In the genomic region with DNA sequence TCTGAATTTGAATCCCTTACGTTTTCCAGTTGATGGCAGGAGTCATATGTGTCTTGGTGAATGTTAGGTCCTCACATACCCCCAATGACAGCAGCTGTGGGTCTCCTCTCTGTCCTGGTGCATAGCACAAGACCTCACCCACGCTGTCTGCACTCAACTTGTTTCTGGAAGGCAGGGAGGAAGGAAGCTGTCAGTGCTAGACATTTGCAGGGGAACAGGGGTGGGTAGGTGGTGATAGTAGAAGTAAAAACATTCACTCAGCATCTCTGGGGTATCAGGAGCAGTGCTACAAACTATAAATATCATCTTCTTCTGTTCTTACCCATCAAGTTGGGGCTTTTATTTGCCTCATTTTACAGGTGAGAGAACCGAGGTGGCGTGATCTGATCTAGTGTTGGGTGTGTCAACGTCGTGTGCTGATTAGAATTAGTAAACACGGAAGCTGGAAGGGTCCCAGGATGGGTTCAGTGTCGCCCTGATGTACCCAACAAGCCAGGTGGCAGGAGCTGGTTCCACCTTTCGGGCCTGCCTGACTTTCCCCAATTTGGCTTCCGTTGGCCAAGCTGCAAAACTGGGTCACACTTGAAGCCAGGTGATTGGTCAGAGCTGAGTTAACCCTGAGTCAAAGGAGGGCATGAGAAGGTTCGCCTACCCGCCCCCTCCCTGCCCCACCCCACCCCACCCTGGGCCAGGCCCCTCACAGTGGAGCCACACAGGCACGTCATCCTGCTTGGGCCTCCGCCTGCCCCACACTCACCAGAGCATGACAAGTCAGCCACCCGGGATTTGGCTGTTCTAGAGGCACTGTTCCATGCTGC, we compare ENCODE assay signal across 8 cellular contexts. TPM values are rescaled to one million over a fixed set of nuclear protein-coding genes. Genes with fewer than 3 reads are reported as not detected.
DNase-seq lines count a peak whose midpoint lies in the region; ATAC-seq and TF ChIP-seq lines count a peak whose summit lies in the region.

No MANE protein-coding gene starts in this region.

- no peak for TF ChIP-seq POLR2A in adrenal gland (IDR thresholded peaks at IDR 0.05)
- no peak for TF ChIP-seq POLR2A in gastrocnemius medialis (IDR thresholded peaks at IDR 0.05)

- TF ChIP-seq CTCF in adrenal gland (IDR thresholded peaks at IDR 0.05) (no peak), gastrocnemius medialis (IDR thresholded peaks at IDR 0.05 in 4 of 5, conservative IDR thresholded peaks at IDR 0.05 in 1 of 5) (no peak)

- H3K9me3 ChIP-seq in adrenal gland (replicated peaks in 1 of 3) (no peaks in the 10 kb centered on the region), gastrocnemius medialis (no peaks in the 10 kb centered on the region)

- intact Hi-C loops in adrenal gland (cut with DNase I), result no loop called here
- intact Hi-C loops in gastrocnemius medialis (cut with DNase I; ENCODE audit: low total_unique reads), result no loop called here

- H3K4me1 ChIP-seq in adrenal gland (replicated peaks in 1 of 2), result peaks cover 23 to 63% of the 10 kb centered on the region in 2 donors
- H3K4me1 ChIP-seq in gastrocnemius medialis, result peaks cover 43 to 80% of the 10 kb centered on the region in 2 donors

- peak in 2 of 7 donors; percentile 48 to 58 for DNase-seq in adrenal gland
- DNase-seq in gastrocnemius medialis, result no peak
- no peak for DNase-seq in ecto neural progenitor cell (ENCODE audit: low spot score)
- no peak for DNase-seq in OCI-M1 (lab: John Stamatoyannopoulos, UW)
- DNase-seq in NCI-H226, result no peak
- no peak for DNase-seq in NCI-H2081 treated with DMSO at 0.1 percent for 48 hours (lab: John Stamatoyannopoulos, UW)

- H3K4me3 ChIP-seq in adrenal gland (no peak overlapping the region), gastrocnemius medialis (no peak overlapping the region)

- ATAC-seq in GM18868 (IDR thresholded peaks at IDR 0.05; ENCODE audit: unreplicated experiment), result peak; percentile 68
- ATAC-seq in HG02981 (IDR thresholded peaks at IDR 0.05; ENCODE audit: unreplicated experiment), result peak; percentile 54
- ATAC-seq in gastrocnemius medialis, result no peak

- H3K36me3 ChIP-seq in adrenal gland (replicated peaks in 1 of 2) (no peaks in the 10 kb centered on the region), gastrocnemius medialis (no peaks in the 10 kb centered on the region)

- in situ Hi-C loops in gastrocnemius medialis (cut with MboI; ENCODE audit: low sequenced_read_pairs in 4 of 4), result no loop called here

- WGBS in adrenal gland, 4 donors, result 69 to 75% (median 70%) methylated on average over 9 to 15 of the region's 15 CpGs

- H3K27me3 ChIP-seq in adrenal gland (no peaks in the 10 kb centered on the region), gastrocnemius medialis (no peaks in the 10 kb centered on the region)

- H3K27ac ChIP-seq in adrenal gland (peak overlapping the region in 3 of 5 donors; percentile 63 to 86 (median 66)), gastrocnemius medialis (peak overlapping the region; percentile 8 to 52 (median 20))

RNA-seq across cellular contexts. Expression of a gene that starts 15.8 kb away (rescaled TPM):
- 100 to 1,000 TPM; 108 to 410 (median 254) TPM for total RNA-seq in adrenal gland
- polyA plus RNA-seq in adrenal gland, result 100 to 1,000 TPM in 2 of 3 donors, 10 to 100 TPM in 1; 71.9 to 450 (median 103) TPM
- total RNA-seq in gastrocnemius medialis, result 100 to 1,000 TPM in 1 of 4 donors, 10 to 100 TPM in 3; 54.4 to 108 (median 88.0) TPM

Comparison
In these comparisons a context has a peak if more than half of its experiments do, and no peak if none do; other contexts are left out.
1. ATAC-seq: peak in GM18868 (single experiment) and HG02981 (single experiment); none in gastrocnemius medialis (0 of 2).